In genomic region chr10:14450041-14450491, GRCh38 we compare ENCODE assay signal across 17 cellular contexts.
A peak's percentile ranks its signal among the peaks of the same experiment; 100 is the strongest.
DNase-seq lines count a peak whose midpoint lies in the region; ATAC-seq and TF ChIP-seq lines count a peak whose summit lies in the region.
"Had no signal": no experiment of that assay in that cellular context is flagged by ENCODE, and none has a peak within 500 bp of the region (broad histone marks: within the 10 kb centered on the region; RNA-seq: fewer than 3 reads in every experiment).

No MANE protein-coding gene starts in this region.

- WGBS in IMR-90 (ENCODE audit: extremely low coverage in 2 of 2, insufficient read length in 1 of 2), 2 experiments = no CpG with 5 or more reads among the region's 3 CpGs
- 72 to 94% methylated on average over 3 of the region's 3 CpGs for WGBS in thyroid gland, 2 donors

- DNase-seq in IMR-90 = peak; percentile 65
- DNase-seq in cardiac fibroblast (ENCODE audit: low read depth in 2 of 2) = peak; percentile 47 to 64
- DNase-seq in left lung = peak in 1 of 2 donors; percentile 63
- peak; percentile 54 to 59 for DNase-seq in thyroid gland
- no peak for DNase-seq in activated gamma-delta T cell treated with Interleukin-2 at 50 U/mL for 16 hours
- DNase-seq in coronary artery (ENCODE audit: low spot score) = no peak
- no peak for DNase-seq in stimulated activated CD4-positive, alpha-beta T cell treated with anti-CD3 and anti-CD28 coated beads, Interleukin-15, amount 100 ng/mL, for 24 hours
- DNase-seq: activated CD4-positive, alpha-beta T cell treated with anti-CD3 and anti-CD28 coated beads for 48 hours; effector memory CD8-positive, alpha-beta T cell; KBM-7; NCI-H146; NCI-H748 treated with DMSO at 0.1 percent for 48 hours; nephron progenitor cell; RPMI8226; substantia nigra; T-helper 17 cell had no signal

- no TSS peak for BruUV-seq in IMR-90 (replicated peaks; lab: Mats Ljungman, UMichigan)

- H3K9ac ChIP-seq in IMR-90 (ENCODE audit: low read depth, low read length) = peak overlapping the region; percentile 4; the same call in 1 of the 2 replicates

- no peak for TF ChIP-seq POLR2A in IMR-90 (IDR thresholded peaks at IDR 0.05; ENCODE audit: low read depth, low read length)
- no peak for TF ChIP-seq POLR2A in thyroid gland (IDR thresholded peaks at IDR 0.05)

- H3K79me1 ChIP-seq in IMR-90 (ENCODE audit: low read depth in 1 of 2, low read length in 2 of 2) = no peaks in the 10 kb centered on the region

- H2BK15ac ChIP-seq in IMR-90 (ENCODE audit: low read depth, low read length) = peak overlapping the region; percentile 76; the same call in 2 of the 3 replicates

- TF ChIP-seq CTCF in IMR-90 (conservative IDR thresholded peaks at IDR 0.05; ENCODE audit: low read depth, low read length) (no peak), cardiac fibroblast (IDR thresholded peaks at IDR 0.05; ENCODE audit: low read depth, low read length) (no peak), left lung (IDR thresholded peaks at IDR 0.05) (no peak), thyroid gland (IDR thresholded peaks at IDR 0.05) (no peak), coronary artery (IDR thresholded peaks at IDR 0.05) (no peak)

- H4K91ac ChIP-seq in IMR-90 (ENCODE audit: insufficient read depth, low read depth, low read length) = peak overlapping the region; percentile 80

- dilution Hi-C loops in IMR-90 (cut with HindIII; ENCODE audit: low sequenced_read_pairs, unreplicated experiment) = no loop called here

- no peak overlapping the region for H3K4me3 ChIP-seq in IMR-90 (ENCODE audit: insufficient read depth, low read depth, low read length)
- H3K4me3 ChIP-seq in cardiac fibroblast (replicated peaks in 1 of 2; ENCODE audit: low read depth in 2 of 2, low read length in 2 of 2) = no peak overlapping the region
- no peak overlapping the region for H3K4me3 ChIP-seq in left lung
- no peak overlapping the region for H3K4me3 ChIP-seq in thyroid gland (replicated peaks in 1 of 3)
- no peak overlapping the region for H3K4me3 ChIP-seq in coronary artery
- H3K4me3 ChIP-seq: ascending aorta had no signal

- H3K18ac ChIP-seq in IMR-90 (ENCODE audit: low read depth, low read length) = peak overlapping the region; percentile 78

- H4K20me1 ChIP-seq in IMR-90 (ENCODE audit: insufficient read depth, low read length) = no peaks in the 10 kb centered on the region

- peak overlapping the region; percentile 48; the same call in 1 of the 2 replicates for H2AK5ac ChIP-seq in IMR-90 (ENCODE audit: low read depth, low read length)

- H2BK120ac ChIP-seq in IMR-90 (ENCODE audit: low read depth, low read length) = peak overlapping the region; percentile 91

- H3K4ac ChIP-seq in IMR-90 (ENCODE audit: low read depth, low read length) = peak overlapping the region; percentile 75

- H2AFZ ChIP-seq in IMR-90 (replicated peaks; ENCODE audit: low read length, poor library complexity) = peak overlapping the region; percentile 77

- POLR2A ChIA-PET in IMR-90 (lab: Charles Lee; ENCODE audit: unreplicated experiment) = no interaction called here

- in situ Hi-C loops in IMR-90 (cut with MboI; ENCODE audit: low sequenced_read_pairs) = no loop called here

- peak; percentile 88 for ATAC-seq in IMR-90 (ENCODE audit: low read depth)
- peak; percentile 85 for ATAC-seq in left lung
- ATAC-seq: effector memory CD8-positive, alpha-beta T cell; T-helper 17 cell had no signal

- H3K14ac ChIP-seq in IMR-90 (replicated peaks; ENCODE audit: low read depth, low read length) = peak overlapping the region; percentile 77

- no peaks in the 10 kb centered on the region for H3K9me3 ChIP-seq in IMR-90 (ENCODE audit: control insufficient read depth, insufficient read depth, low read length)
- H3K9me3 ChIP-seq in left lung = no peaks in the 10 kb centered on the region
- no peaks in the 10 kb centered on the region for H3K9me3 ChIP-seq in thyroid gland
- H3K9me3 ChIP-seq: ascending aorta had no signal

- peaks cover 12% of the 10 kb centered on the region for H3K4me1 ChIP-seq in IMR-90 (ENCODE audit: control insufficient read depth, insufficient read depth, low read length)
- no peaks in the 10 kb centered on the region for H3K4me1 ChIP-seq in left lung
- H3K4me1 ChIP-seq in thyroid gland = no peaks in the 10 kb centered on the region
- H3K4me1 ChIP-seq: ascending aorta had no signal

- H4K8ac ChIP-seq in IMR-90 (ENCODE audit: low read depth in 2 of 2, low read length in 2 of 2) = peak overlapping the region; percentile 81 to 83; a peak in 3 of 4 replicates

- 0 out of 2 replicates have a peak overlapping the region, but pooled peaks have one; percentile 2 for H3K56ac ChIP-seq in IMR-90 (ENCODE audit: extremely low read depth, insufficient read depth, low read length)

- intact Hi-C loops in IMR-90 (cut with micrococcal nuclease) = loop anchor here (5.0 kb wide), 1 partner anchor 43 kb away; no protein-coding TSS in a partner anchor
- intact Hi-C loops in left lung (cut with DNase I) = no loop called here
- intact Hi-C loops in thyroid gland (cut with DNase I) = no loop called here

- H3K36me3 ChIP-seq in IMR-90 (ENCODE audit: control insufficient read depth, insufficient read depth, low read length) (no peaks in the 10 kb centered on the region), left lung (no peaks in the 10 kb centered on the region), thyroid gland (no peaks in the 10 kb centered on the region)
- H3K36me3 ChIP-seq: ascending aorta had no signal

- CTCF ChIA-PET in IMR-90 (lab: Yijun Ruan, JAX) = interaction anchor here (1.7 kb wide), 1 partner anchor 10 kb away, joined by 4 read pairs; no protein-coding TSS in a partner anchor

- peak overlapping the region; percentile 94; the same call in 1 of the 2 replicates for H4K5ac ChIP-seq in IMR-90 (ENCODE audit: low read depth, low read length)

- H2AK9ac ChIP-seq in IMR-90 (replicated peaks; ENCODE audit: low read depth, low read length, poor library complexity) = no peak overlapping the region

- H2BK5ac ChIP-seq in IMR-90 (ENCODE audit: low read depth, low read length, poor library complexity, severe bottlenecking) = peak overlapping the region; percentile 97

- H2BK20ac ChIP-seq in IMR-90 (ENCODE audit: low read depth, low read length) = peak overlapping the region; percentile 67

- H3K23ac ChIP-seq in IMR-90 (ENCODE audit: low read depth, low read length) = no peak overlapping the region

- H3K4me2 ChIP-seq in IMR-90 (ENCODE audit: low read depth, low read length) = peak overlapping the region; percentile 45; the same call in 1 of the 2 replicates

- peak overlapping the region; percentile 86 for H3K27ac ChIP-seq in IMR-90 (ENCODE audit: insufficient read depth, low read length)
- H3K27ac ChIP-seq in left lung = no peak overlapping the region
- H3K27ac ChIP-seq in thyroid gland = peak overlapping the region in 1 of 3 donors; percentile 1
- peak overlapping the region in 1 of 2 donors; percentile 53 for H3K27ac ChIP-seq in coronary artery
- H3K27ac ChIP-seq: ascending aorta had no signal

- TF ChIP-seq RAD21 in IMR-90 (IDR thresholded peaks at IDR 0.05; ENCODE audit: low read length) = no peak

- H3K9me1 ChIP-seq in IMR-90 (ENCODE audit: insufficient read depth, low read length) = peaks cover 12% of the 10 kb centered on the region

- H3K27me3 ChIP-seq in IMR-90 (ENCODE audit: control insufficient read depth, insufficient read depth, low read length) = no peaks in the 10 kb centered on the region
- H3K27me3 ChIP-seq in left lung = no peaks in the 10 kb centered on the region
- H3K27me3 ChIP-seq in thyroid gland = no peaks in the 10 kb centered on the region
- H3K27me3 ChIP-seq: ascending aorta had no signal

TF ChIP-seq in IMR-90, 13 proteins besides CTCF, POLR2A, EP300 and RAD21:
- TF ChIP-seq BHLHE40 (IDR thresholded peaks at IDR 0.05; ENCODE audit: low read depth, low read length) = no peak
- peak; percentile 8; the same call in 1 of the 2 replicates for TF ChIP-seq NFE2L2 (IDR thresholded peaks at IDR 0.05; ENCODE audit: low read depth, low read length)
TF ChIP-seq in IMR-90: peak in this region for 1.

Comparison
In these comparisons a context has a peak if more than half of its experiments do, and no peak if none do; other contexts are left out.
1. DNase-seq: peak in IMR-90 (single experiment), cardiac fibroblast (2 of 2) and thyroid gland (2 of 2); none in activated gamma-delta T cell treated with Interleukin-2 at 50 U/mL for 16 hours (single experiment), coronary artery (single experiment) and stimulated activated CD4-positive, alpha-beta T cell treated with anti-CD3 and anti-CD28 coated beads, Interleukin-15, amount 100 ng/mL, for 24 hours (single experiment).